21 cellular contexts compared by ENCODE assay signal in genomic region chr4:26613242-26613641, GRCh38. TPM values are rescaled to one million over a fixed set of nuclear protein-coding genes. Genes with fewer than 3 reads are reported as not detected.
A peak's percentile ranks its signal among the peaks of the same experiment; 100 is the strongest.
DNase-seq lines count a peak whose midpoint lies in the region; ATAC-seq, FAIRE-seq and TF ChIP-seq lines count a peak whose summit lies in the region.
"Had no signal": no experiment of that assay in that cellular context is flagged by ENCODE, and none has a peak within 500 bp of the region (broad histone marks: within the 10 kb centered on the region; RNA-seq: fewer than 3 reads in every experiment).

No MANE protein-coding gene starts in this region.

- no peak for FAIRE-seq in astrocyte (lab: Jason Lieb, UNC)

- H3K9me3 ChIP-seq in astrocyte (ENCODE audit: insufficient read depth, low read depth, low read length) (no peaks in the 10 kb centered on the region), smooth muscle cell (replicated peaks; ENCODE audit: low read depth) (no peaks in the 10 kb centered on the region), sigmoid colon (no peaks in the 10 kb centered on the region)
- H3K9me3 ChIP-seq: SJSA1 had no signal

- H3K4me2 ChIP-seq in astrocyte (ENCODE audit: low read length) (no peak overlapping the region), smooth muscle cell (peak overlapping the region; percentile 62)
- H3K4me2 ChIP-seq: KMS-11 had no signal

- H3K4me3 ChIP-seq in astrocyte (ENCODE audit: insufficient read depth, low read depth, low read length) (no peak overlapping the region), fibroblast of villous mesenchyme (ENCODE audit: low read depth, low read length) (no peak overlapping the region), smooth muscle cell (no peak overlapping the region), sigmoid colon (no peak overlapping the region)
- H3K4me3 ChIP-seq: GM23248, SJSA1 had no signal

- H3K36me3 ChIP-seq in astrocyte (ENCODE audit: insufficient read depth, low read length) (no peaks in the 10 kb centered on the region), smooth muscle cell (ENCODE audit: low read depth) (no peaks in the 10 kb centered on the region), sigmoid colon (no peaks in the 10 kb centered on the region)
- H3K36me3 ChIP-seq: SJSA1 had no signal

- TF ChIP-seq CTCF in astrocyte (IDR thresholded peaks at IDR 0.05; ENCODE audit: insufficient read depth, low read depth, low read length) (no peak), fibroblast of villous mesenchyme (IDR thresholded peaks at IDR 0.05; ENCODE audit: insufficient read depth, low read depth, low read length) (no peak), smooth muscle cell (IDR thresholded peaks at IDR 0.05; ENCODE audit: borderline replicate concordance, insufficient read depth, poor library complexity, severe bottlenecking) (no peak), sigmoid colon (IDR thresholded peaks at IDR 0.05) (no peak)

- H3K27me3 ChIP-seq in astrocyte (ENCODE audit: insufficient read depth, low read length) (no peaks in the 10 kb centered on the region), smooth muscle cell (ENCODE audit: low read depth) (no peaks in the 10 kb centered on the region), sigmoid colon (no peaks in the 10 kb centered on the region)
- H3K27me3 ChIP-seq: SJSA1 had no signal

- no peak overlapping the region for H3K4me3 Mint-ChIP-seq in astrocyte (ENCODE audit: unreplicated experiment)
- H3K4me3 Mint-ChIP-seq: CD4-positive, CD25-positive, alpha-beta regulatory T cell had no signal

- TF ChIP-seq EP300 in sigmoid colon (IDR thresholded peaks at IDR 0.05) = no peak

- peaks cover 59% of the 10 kb centered on the region for H3K79me2 ChIP-seq in astrocyte (ENCODE audit: insufficient read depth, low read length)
- peaks cover 58% of the 10 kb centered on the region for H3K79me2 ChIP-seq in smooth muscle cell (ENCODE audit: low read depth)

- WGBS in smooth muscle cell (ENCODE audit: low lambda C conversion rate) = 29% methylated on average over 1 of the region's 1 CpG
- WGBS in sigmoid colon, 2 donors = 60 to 84% methylated on average over 1 of the region's 1 CpG

- intact Hi-C loops in sigmoid colon (cut with DNase I) = loop anchor here (5.0 kb wide), 1 partner anchor 36 kb away; no protein-coding TSS in a partner anchor

- H2AFZ ChIP-seq in astrocyte (ENCODE audit: low read depth, low read length) (no peak overlapping the region), smooth muscle cell (ENCODE audit: low read depth) (no peak overlapping the region)
- H2AFZ ChIP-seq: GM23248 had no signal

- no peak for ATAC-seq in HG02798 (IDR thresholded peaks at IDR 0.05; ENCODE audit: poor library complexity, unreplicated experiment)

- H3K4me1 ChIP-seq in astrocyte (ENCODE audit: insufficient read depth, low read length) (no peaks in the 10 kb centered on the region), smooth muscle cell (ENCODE audit: low read depth) (no peaks in the 10 kb centered on the region), sigmoid colon (peaks cover 0 to 10% (median 7%) of the 10 kb centered on the region in 4 donors)
- H3K4me1 ChIP-seq: SJSA1 had no signal

- DNase-seq in LHCN-M2 (ENCODE audit: low read depth) = peak; percentile 27
- peak; percentile 12 for DNase-seq in astrocyte (ENCODE audit: low read depth)
- peak; percentile 43 for DNase-seq in fibroblast of villous mesenchyme (ENCODE audit: low read depth)
- no peak for DNase-seq in smooth muscle cell (lab: John Stamatoyannopoulos, UW; ENCODE audit: unreplicated experiment)
- DNase-seq in sigmoid colon = no peak
- DNase-seq in stimulated activated CD4-positive, alpha-beta T cell treated with anti-CD3 and anti-CD28 coated beads, Interleukin-4, amount 100 ng/mL, for 1 hour = no peak
- no peak for DNase-seq in activated CD4-positive, alpha-beta T cell treated with anti-CD3 and anti-CD28 coated beads for 4 hours
- DNase-seq: ACHN, Calu3, DMS79 treated with DMSO at 0.1 percent for 48 hours, GDM1, GM23248, MV-4-11, NCI-H1417 treated with DMSO at 0.1 percent for 48 hours, NCI-H2029 treated with DMSO at 0.1 percent for 48 hours, NCI-H510A treated with DMSO at 0.1 percent for 48 hours had no signal

- H3K36me3 Mint-ChIP-seq in astrocyte (ENCODE audit: low read depth, unreplicated experiment) = peaks cover 1% of the 10 kb centered on the region

- H3K27ac ChIP-seq in astrocyte (ENCODE audit: low read depth, low read length) = no peak overlapping the region
- H3K27ac ChIP-seq in smooth muscle cell (ENCODE audit: low read depth) = peak overlapping the region; percentile 28
- H3K27ac ChIP-seq in sigmoid colon = no peak overlapping the region
- H3K27ac ChIP-seq: GM23248, KMS-11, RWPE1, SJSA1 had no signal

- no peaks in the 10 kb centered on the region for H3K27me3 Mint-ChIP-seq in astrocyte (ENCODE audit: low read depth, unreplicated experiment)
- H3K27me3 Mint-ChIP-seq: CD4-positive, CD25-positive, alpha-beta regulatory T cell had no signal

- H3K27ac Mint-ChIP-seq in astrocyte (ENCODE audit: unreplicated experiment) = no peak overlapping the region

- no peaks in the 10 kb centered on the region for H3K9me3 Mint-ChIP-seq in astrocyte (ENCODE audit: unreplicated experiment)

- H3K4me1 Mint-ChIP-seq in astrocyte (ENCODE audit: low read depth, unreplicated experiment) = peaks cover 1% of the 10 kb centered on the region

- H3F3A ChIP-seq in smooth muscle cell (ENCODE audit: low read depth) = no peaks in the 10 kb centered on the region

- H3K9ac ChIP-seq in astrocyte (ENCODE audit: low read length) (no peak overlapping the region), smooth muscle cell (ENCODE audit: low read depth) (no peak overlapping the region)
- H3K9ac ChIP-seq: GM23248, KMS-11 had no signal

- H4K20me1 ChIP-seq in astrocyte (ENCODE audit: insufficient read depth, low read length) = peaks cover 12% of the 10 kb centered on the region
- peaks cover 33% of the 10 kb centered on the region for H4K20me1 ChIP-seq in smooth muscle cell (ENCODE audit: low read depth)

- no peak for TF ChIP-seq POLR2A in sigmoid colon (IDR thresholded peaks at IDR 0.05)

RNA-seq across cellular contexts. Expression of gene TBC1D19, which starts 29.4 kb away (rescaled TPM):
- 86.3 and 110 TPM in 2 replicates for total RNA-seq in LHCN-M2 (2014; rRNA removed)
- 21.5 TPM for polyA plus RNA-seq in LHCN-M2 (2012)
- 10.5 and 12.6 TPM in 2 replicates for total RNA-seq in astrocyte
- total RNA-seq in fibroblast of villous mesenchyme = 39.6 and 41.5 TPM in 2 replicates
- 33.8 and 47.8 TPM in 2 replicates for total RNA-seq in smooth muscle cell
- 15.6 and 19.2 TPM in 2 replicates for polyA plus RNA-seq in smooth muscle cell
- total RNA-seq in sigmoid colon = 10 to 100 TPM; 21.6 to 31.8 (median 27.2) TPM
- polyA plus RNA-seq in sigmoid colon = 1 to 10 TPM; 1.4 to 2.4 (median 2.4) TPM

Comparison
In these comparisons a context has a peak if more than half of its experiments do, and no peak if none do; other contexts are left out.
1. DNase-seq: peak in LHCN-M2 (single experiment), astrocyte (single experiment) and fibroblast of villous mesenchyme (single experiment); none in smooth muscle cell (single experiment), sigmoid colon (single experiment), stimulated activated CD4-positive, alpha-beta T cell treated with anti-CD3 and anti-CD28 coated beads, Interleukin-4, amount 100 ng/mL, for 1 hour (single experiment) and activated CD4-positive, alpha-beta T cell treated with anti-CD3 and anti-CD28 coated beads for 4 hours (0 of 2).